19 cellular contexts compared by ENCODE assay signal in genomic region chr17:32763855-32764439, GRCh38.
A peak's percentile ranks its signal among the peaks of the same experiment; 100 is the strongest.
DNase-seq lines count a peak whose midpoint lies in the region; ATAC-seq and TF ChIP-seq lines count a peak whose summit lies in the region.
"Had no signal": no experiment of that assay in that cellular context is flagged by ENCODE, and none has a peak within 500 bp of the region (broad histone marks: within the 10 kb centered on the region; RNA-seq: fewer than 3 reads in every experiment).

No MANE protein-coding gene starts in this region.

- peak; percentile 45 for DNase-seq in KBM-7
- peak; percentile 57 for DNase-seq in MV-4-11 (lab: John Stamatoyannopoulos, UW)
- DNase-seq in SKM-1 (lab: John Stamatoyannopoulos, UW; ENCODE audit: unreplicated experiment) = peak; percentile 4
- no peak for DNase-seq in memory B cell (ENCODE audit: low spot score in 2 of 2)
- DNase-seq in prostate gland (ENCODE audit: low spot score) = no peak
- DNase-seq in activated naive CD4-positive, alpha-beta T cell treated with anti-CD3 and anti-CD28 coated beads, Interleukin-2, amount 50 U/mL, for 72 hours (ENCODE audit: low spot score in 2 of 2) = no peak
- DNase-seq in activated T-cell treated with anti-CD3 and anti-CD28 coated beads, Interleukin-2, amount 50 U/mL, for 24 hours = no peak
- DNase-seq: DMS79, GM23248, MG63, NCI-H1417 treated with DMSO at 0.1 percent for 48 hours, NCI-H1930, NCI-H226, NCI-H524, SHP77, T-helper 17 cell had no signal

- H3K36me3 Mint-ChIP-seq in memory B cell = peaks cover 14% of the 10 kb centered on the region
- H3K36me3 Mint-ChIP-seq in activated naive CD4-positive, alpha-beta T cell treated with anti-CD3 and anti-CD28 coated beads, Interleukin-2, amount 50 U/mL, for 72 hours = no peaks in the 10 kb centered on the region
- H3K36me3 Mint-ChIP-seq in activated T-cell treated with anti-CD3 and anti-CD28 coated beads, Interleukin-2, amount 50 U/mL, for 24 hours (ENCODE audit: low read depth) = peaks cover 5% of the 10 kb centered on the region

- peaks cover 2% of the 10 kb centered on the region for H3K4me1 Mint-ChIP-seq in memory B cell
- H3K4me1 Mint-ChIP-seq in activated T-cell treated with anti-CD3 and anti-CD28 coated beads, Interleukin-2, amount 50 U/mL, for 24 hours (ENCODE audit: low read depth) = peaks cover 9% of the 10 kb centered on the region

- in situ Hi-C loops in KBM-7 (cut with MboI; ENCODE audit: low pct_unique_long_range_greater_than_20kb, low sequenced_read_pairs) = loop anchor here (25.0 kb wide), 1 partner anchor 277 kb away; the partner anchor contains the start of gene CDK5R1

- no peaks in the 10 kb centered on the region for H3K4me1 ChIP-seq in prostate gland (replicated peaks)
- H3K4me1 ChIP-seq: HAP-1 had no signal

- TF ChIP-seq POLR2A in prostate gland (IDR thresholded peaks at IDR 0.05) = no peak

- H3K4me3 ChIP-seq in prostate gland = no peak overlapping the region
- H3K4me3 ChIP-seq: GM23248, HAP-1, MG63 had no signal

- H3K4me3 Mint-ChIP-seq in memory B cell = no peak overlapping the region
- no peak overlapping the region for H3K4me3 Mint-ChIP-seq in activated T-cell treated with anti-CD3 and anti-CD28 coated beads, Interleukin-2, amount 50 U/mL, for 24 hours
- H3K4me3 Mint-ChIP-seq: T-helper 17 cell had no signal

- intact Hi-C loops in prostate gland (cut with DNase I) = no loop called here

- TF ChIP-seq CTCF in prostate gland (IDR thresholded peaks at IDR 0.05) = no peak

- H3K9me3 Mint-ChIP-seq in memory B cell = no peaks in the 10 kb centered on the region
- no peaks in the 10 kb centered on the region for H3K9me3 Mint-ChIP-seq in activated naive CD4-positive, alpha-beta T cell treated with anti-CD3 and anti-CD28 coated beads, Interleukin-2, amount 50 U/mL, for 72 hours
- H3K9me3 Mint-ChIP-seq in activated T-cell treated with anti-CD3 and anti-CD28 coated beads, Interleukin-2, amount 50 U/mL, for 24 hours = no peaks in the 10 kb centered on the region

- peak; percentile 34 for ATAC-seq in memory B cell (ENCODE audit: low read depth)
- ATAC-seq in activated naive CD4-positive, alpha-beta T cell treated with anti-CD3 and anti-CD28 coated beads, Interleukin-2, amount 50 U/mL, for 72 hours = no peak
- ATAC-seq: T-helper 17 cell had no signal

- no peaks in the 10 kb centered on the region for H3K9me3 ChIP-seq in prostate gland
- H3K9me3 ChIP-seq: HAP-1, MG63 had no signal

- 74% methylated on average over 5 of the region's 5 CpGs for WGBS in prostate gland

- no peak overlapping the region for H3K27ac Mint-ChIP-seq in memory B cell
- no peak overlapping the region for H3K27ac Mint-ChIP-seq in activated naive CD4-positive, alpha-beta T cell treated with anti-CD3 and anti-CD28 coated beads, Interleukin-2, amount 50 U/mL, for 72 hours
- no peak overlapping the region for H3K27ac Mint-ChIP-seq in activated T-cell treated with anti-CD3 and anti-CD28 coated beads, Interleukin-2, amount 50 U/mL, for 24 hours
- H3K27ac Mint-ChIP-seq: T-helper 17 cell had no signal

- H3K36me3 ChIP-seq in prostate gland = no peaks in the 10 kb centered on the region
- H3K36me3 ChIP-seq: HAP-1, MG63 had no signal

- no peaks in the 10 kb centered on the region for H3K27me3 ChIP-seq in prostate gland (replicated peaks; ENCODE audit: insufficient read depth)
- H3K27me3 ChIP-seq: MG63 had no signal

- no peaks in the 10 kb centered on the region for H3K27me3 Mint-ChIP-seq in memory B cell
- no peaks in the 10 kb centered on the region for H3K27me3 Mint-ChIP-seq in activated T-cell treated with anti-CD3 and anti-CD28 coated beads, Interleukin-2, amount 50 U/mL, for 24 hours
- H3K27me3 Mint-ChIP-seq: T-helper 17 cell had no signal

- no peak overlapping the region for H3K27ac ChIP-seq in prostate gland
- H3K27ac ChIP-seq: C4-2B, GM23248, HL-60 had no signal

Comparison
In these comparisons a context has a peak if more than half of its experiments do, and no peak if none do; other contexts are left out.
1. DNase-seq: peak in KBM-7 (single experiment), MV-4-11 (single experiment) and SKM-1 (single experiment); none in memory B cell (0 of 2), prostate gland (single experiment), activated naive CD4-positive, alpha-beta T cell treated with anti-CD3 and anti-CD28 coated beads, Interleukin-2, amount 50 U/mL, for 72 hours (0 of 2) and activated T-cell treated with anti-CD3 and anti-CD28 coated beads, Interleukin-2, amount 50 U/mL, for 24 hours (single experiment).